Comparison of ENCODE assay signal across 9 cellular contexts in the genomic region with DNA sequence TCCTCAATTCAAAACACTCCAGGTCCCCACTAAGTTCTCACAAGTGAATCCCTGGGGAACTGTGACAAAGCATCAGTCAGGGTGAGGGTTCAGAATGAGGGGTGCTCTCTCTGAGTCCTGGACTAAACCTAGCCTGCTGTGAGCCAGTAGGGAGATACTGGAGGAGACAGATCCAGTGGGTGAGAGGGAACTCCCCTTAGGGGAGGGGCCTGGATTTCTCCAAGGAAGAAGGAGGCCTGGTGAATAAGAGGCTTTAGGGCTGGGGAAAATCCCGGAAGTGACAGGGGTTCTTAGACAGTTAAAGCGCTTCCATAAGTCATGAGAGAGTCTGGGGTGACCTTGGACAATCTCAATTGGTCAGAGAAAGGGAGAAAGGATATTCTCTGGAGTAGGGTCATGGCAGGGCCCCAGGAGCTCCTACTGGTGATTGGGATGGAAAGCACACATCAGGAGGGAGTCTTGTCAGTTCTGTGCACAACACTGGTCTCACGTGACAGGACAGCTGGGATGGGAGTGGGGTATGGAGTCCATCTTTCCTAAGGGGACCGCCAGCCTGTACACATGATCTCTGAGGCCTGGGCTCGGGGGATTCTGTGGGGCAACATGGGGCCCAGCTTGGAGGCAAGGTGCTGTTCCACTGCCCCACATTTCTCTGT. TPM values are rescaled to one million over a fixed set of nuclear protein-coding genes. Genes with fewer than 3 reads are reported as not detected.
DNase-seq lines count a peak whose midpoint lies in the region; TF ChIP-seq lines count a peak whose summit lies in the region.
"Had no signal": no experiment of that assay in that cellular context is flagged by ENCODE, and none has a peak within 500 bp of the region (broad histone marks: within the 10 kb centered on the region; RNA-seq: fewer than 3 reads in every experiment).

No MANE protein-coding gene starts in this region.

- no peaks in the 10 kb centered on the region for H3K27me3 ChIP-seq in smooth muscle cell (ENCODE audit: low read depth)

- CTCF ChIA-PET in activated naive CD4-positive, alpha-beta T cell treated with anti-CD3 and anti-CD28 coated beads, Interleukin-2, amount 10 ng/mL, durations not matched to agents 7 days and 5 days (lab: Charles Lee) = interaction anchor here (1.1 to 7.4 kb wide), 4 partner anchors 10 to 217 kb away, joined by 3 to 62 read pairs (median 3); a partner anchor contains a TSS

- H3K79me2 ChIP-seq in smooth muscle cell (ENCODE audit: low read depth) = peaks cover 60% of the 10 kb centered on the region

- H3K27me3 Mint-ChIP-seq in activated naive CD4-positive, alpha-beta T cell treated with anti-CD3 and anti-CD28 coated beads, Interleukin-2, amount 10 ng/mL, durations not matched to agents 7 days and 5 days = no peaks in the 10 kb centered on the region
- H3K27me3 Mint-ChIP-seq in activated naive CD8-positive, alpha-beta T cell treated with anti-CD3 and anti-CD28 coated beads for 36 hours = no peaks in the 10 kb centered on the region

- H3K9me3 Mint-ChIP-seq in activated naive CD4-positive, alpha-beta T cell treated with anti-CD3 and anti-CD28 coated beads, Interleukin-2, amount 10 ng/mL, durations not matched to agents 7 days and 5 days = peaks cover 4% of the 10 kb centered on the region
- no peaks in the 10 kb centered on the region for H3K9me3 Mint-ChIP-seq in activated naive CD8-positive, alpha-beta T cell treated with anti-CD3 and anti-CD28 coated beads for 36 hours

- TF ChIP-seq CTCF in smooth muscle cell (IDR thresholded peaks at IDR 0.05; ENCODE audit: borderline replicate concordance, insufficient read depth, poor library complexity, severe bottlenecking) = no peak

- DNase-seq in activated naive CD4-positive, alpha-beta T cell treated with anti-CD3 and anti-CD28 coated beads, Interleukin-2, amount 10 ng/mL, durations not matched to agents 7 days and 5 days = no peak
- no peak for DNase-seq in activated naive CD4-positive, alpha-beta T cell (lab: John Stamatoyannopoulos, UW)
- DNase-seq in activated naive CD8-positive, alpha-beta T cell treated with anti-CD3 and anti-CD28 coated beads for 36 hours = no peak
- DNase-seq in hepatic stellate cell (ENCODE audit: low spot score) = peak; percentile 91
- peak; percentile 56 for DNase-seq in smooth muscle cell (lab: John Stamatoyannopoulos, UW; ENCODE audit: unreplicated experiment)
- no peak for DNase-seq in NOMO-1 treated with dmso at 0.1 percent for 144 hours (lab: John Stamatoyannopoulos, UW; ENCODE audit: unreplicated experiment)
- no peak for DNase-seq in NCI-H526 treated with DMSO at 0.1 percent for 48 hours (lab: John Stamatoyannopoulos, UW)
- no peak for DNase-seq in putamen (ENCODE audit: low spot score)

- peaks cover 17% of the 10 kb centered on the region for H3F3A ChIP-seq in smooth muscle cell (ENCODE audit: low read depth)

- H3K4me3 Mint-ChIP-seq in activated naive CD4-positive, alpha-beta T cell treated with anti-CD3 and anti-CD28 coated beads, Interleukin-2, amount 10 ng/mL, durations not matched to agents 7 days and 5 days = peak overlapping the region; percentile 92
- peak overlapping the region; percentile 89 for H3K4me3 Mint-ChIP-seq in activated naive CD8-positive, alpha-beta T cell treated with anti-CD3 and anti-CD28 coated beads for 36 hours

- H3K9ac ChIP-seq in smooth muscle cell (ENCODE audit: low read depth) = peak overlapping the region; percentile 92

- H3K4me1 ChIP-seq in smooth muscle cell (ENCODE audit: low read depth) = peaks cover 19% of the 10 kb centered on the region

- H2AFZ ChIP-seq in smooth muscle cell (ENCODE audit: low read depth) = no peak overlapping the region

- 39% methylated on average over 5 of the region's 5 CpGs for WGBS in smooth muscle cell (ENCODE audit: low lambda C conversion rate)

- H3K36me3 Mint-ChIP-seq in activated naive CD4-positive, alpha-beta T cell treated with anti-CD3 and anti-CD28 coated beads, Interleukin-2, amount 10 ng/mL, durations not matched to agents 7 days and 5 days = peaks cover 51% of the 10 kb centered on the region
- peaks cover 4% of the 10 kb centered on the region for H3K36me3 Mint-ChIP-seq in activated naive CD8-positive, alpha-beta T cell treated with anti-CD3 and anti-CD28 coated beads for 36 hours

- no peaks in the 10 kb centered on the region for H3K9me3 ChIP-seq in smooth muscle cell (replicated peaks; ENCODE audit: low read depth)

- no peaks in the 10 kb centered on the region for H3K36me3 ChIP-seq in smooth muscle cell (ENCODE audit: low read depth)

- H3K4me3 ChIP-seq in smooth muscle cell = peak overlapping the region; percentile 82

- peaks cover 57% of the 10 kb centered on the region for H4K20me1 ChIP-seq in smooth muscle cell (ENCODE audit: low read depth)

- peaks cover 65% of the 10 kb centered on the region for H3K4me1 Mint-ChIP-seq in activated naive CD4-positive, alpha-beta T cell treated with anti-CD3 and anti-CD28 coated beads, Interleukin-2, amount 10 ng/mL, durations not matched to agents 7 days and 5 days
- H3K4me1 Mint-ChIP-seq in activated naive CD8-positive, alpha-beta T cell treated with anti-CD3 and anti-CD28 coated beads for 36 hours = peaks cover 60% of the 10 kb centered on the region

- peak overlapping the region; percentile 92 for H3K4me2 ChIP-seq in smooth muscle cell

- peak overlapping the region; percentile 89 for H3K27ac ChIP-seq in smooth muscle cell (ENCODE audit: low read depth)

- peak overlapping the region; percentile 81 for H3K27ac Mint-ChIP-seq in activated naive CD4-positive, alpha-beta T cell treated with anti-CD3 and anti-CD28 coated beads, Interleukin-2, amount 10 ng/mL, durations not matched to agents 7 days and 5 days
- H3K27ac Mint-ChIP-seq in activated naive CD8-positive, alpha-beta T cell treated with anti-CD3 and anti-CD28 coated beads for 36 hours = peak overlapping the region; percentile 72

RNA-seq across cellular contexts. Expression of a gene that starts 1.5 kb away (rescaled TPM):
- 10 to 100 TPM; 13.0 to 14.4 TPM for total RNA-seq in activated naive CD8-positive, alpha-beta T cell treated with anti-CD3 and anti-CD28 coated beads for 36 hours
- 16.8 and 23.0 TPM in 2 replicates for total RNA-seq in smooth muscle cell
- 51.1 and 57.6 TPM in 2 replicates for polyA plus RNA-seq in smooth muscle cell

RNA-seq across cellular contexts. Expression of a gene that starts 31.5 kb away (rescaled TPM):
- 100 to 1,000 TPM; 243 to 244 TPM for total RNA-seq in activated naive CD8-positive, alpha-beta T cell treated with anti-CD3 and anti-CD28 coated beads for 36 hours
- 46.0 and 55.0 TPM in 2 replicates for total RNA-seq in smooth muscle cell
- polyA plus RNA-seq in smooth muscle cell = 86.7 and 86.9 TPM in 2 replicates

RNA-seq across cellular contexts. Expression of a gene that starts 31.6 kb away (rescaled TPM):
- 1 to 10 TPM; 2.5 to 2.6 TPM for total RNA-seq in activated naive CD8-positive, alpha-beta T cell treated with anti-CD3 and anti-CD28 coated beads for 36 hours
- 1.5 and 4.8 TPM in 2 replicates for total RNA-seq in smooth muscle cell
- polyA plus RNA-seq in smooth muscle cell = 2.5 and 6.0 TPM in 2 replicates

RNA-seq across cellular contexts. Expression of a gene that starts 35.9 kb away (rescaled TPM):
- total RNA-seq in activated naive CD8-positive, alpha-beta T cell treated with anti-CD3 and anti-CD28 coated beads for 36 hours = 1 to 10 TPM; 2.8 to 3.5 TPM
- total RNA-seq in smooth muscle cell = 9.8 and 16.1 TPM in 2 replicates
- polyA plus RNA-seq in smooth muscle cell = 21.8 and 22.6 TPM in 2 replicates

RNA-seq across cellular contexts. Expression of a gene that starts 58.5 kb away (rescaled TPM):
- 10 to 100 TPM; 47.9 to 50.7 TPM for total RNA-seq in activated naive CD8-positive, alpha-beta T cell treated with anti-CD3 and anti-CD28 coated beads for 36 hours
- total RNA-seq in smooth muscle cell = 0.27 and 1.5 TPM in 2 replicates
- polyA plus RNA-seq in smooth muscle cell = 0.14 and 1.0 TPM in 2 replicates
- total RNA-seq: glomerular endothelial cell had no signal

Comparison
In these comparisons a context has a peak if more than half of its experiments do, and no peak if none do; other contexts are left out.
1. DNase-seq: peak in hepatic stellate cell (single experiment) and smooth muscle cell (single experiment); none in activated naive CD4-positive, alpha-beta T cell treated with anti-CD3 and anti-CD28 coated beads, Interleukin-2, amount 10 ng/mL, durations not matched to agents 7 days and 5 days (single experiment), activated naive CD4-positive, alpha-beta T cell (0 of 4), activated naive CD8-positive, alpha-beta T cell treated with anti-CD3 and anti-CD28 coated beads for 36 hours (single experiment), NOMO-1 treated with dmso at 0.1 percent for 144 hours (single experiment), NCI-H526 treated with DMSO at 0.1 percent for 48 hours (single experiment) and putamen (single experiment).